In the genomic region with DNA sequence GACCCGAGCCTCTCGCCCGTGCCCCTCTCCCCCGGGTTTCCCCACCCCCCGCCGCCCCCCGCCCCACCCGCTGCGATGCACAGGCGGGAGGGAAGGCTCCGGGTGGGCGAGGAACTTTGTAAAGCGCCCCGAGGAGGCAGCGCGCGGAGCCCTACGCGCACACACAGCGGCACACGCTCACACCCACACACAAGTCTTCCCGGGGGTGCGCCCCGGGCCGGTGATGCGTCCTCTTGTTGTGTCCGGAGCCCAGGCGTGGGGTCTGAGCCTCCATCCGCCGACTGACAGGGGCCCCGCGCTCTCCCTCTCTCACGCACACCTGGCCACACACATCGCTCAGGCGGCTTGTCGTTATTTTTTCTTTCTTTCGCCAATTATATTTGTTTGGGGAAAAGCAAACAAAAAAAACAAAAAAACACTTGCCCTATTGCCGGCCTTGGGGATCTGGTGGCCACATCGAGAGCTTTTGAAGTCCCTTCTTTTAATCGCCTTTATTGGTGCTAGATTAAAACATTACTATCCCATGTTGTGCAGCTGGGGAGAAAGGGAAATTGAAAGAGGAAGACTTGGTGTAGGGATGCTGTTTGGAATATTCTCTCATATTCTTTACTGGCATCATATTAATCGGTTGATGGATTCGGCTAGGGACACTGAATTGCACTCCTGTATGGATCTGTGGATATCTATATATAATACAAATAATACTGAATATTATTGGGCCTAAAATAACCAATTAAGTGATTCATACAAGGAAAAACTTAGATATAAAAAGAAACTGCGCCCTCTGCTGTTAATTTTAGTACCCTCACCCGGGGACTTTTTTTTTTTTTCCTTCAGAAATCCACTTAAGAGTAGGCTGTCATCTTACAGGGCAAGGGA, we compare ENCODE assay signal across 8 cellular contexts. TPM values are rescaled to one million over a fixed set of nuclear protein-coding genes. Genes with fewer than 3 reads are reported as not detected.
DNase-seq lines count a peak whose midpoint lies in the region; ATAC-seq and TF ChIP-seq lines count a peak whose summit lies in the region.

No MANE protein-coding gene starts in this region.

- no peaks in the 10 kb centered on the region for H3K36me3 ChIP-seq in adipocyte (ENCODE audit: control insufficient read depth, insufficient read depth, low read length, severe bottlenecking)
- no peaks in the 10 kb centered on the region for H3K36me3 ChIP-seq in heart right ventricle
- no peaks in the 10 kb centered on the region for H3K36me3 ChIP-seq in parathyroid adenoma (ENCODE audit: control insufficient read depth, insufficient read depth, low read length)

- H3K9ac ChIP-seq in adipocyte (ENCODE audit: low read length) (peak overlapping the region; percentile 80), parathyroid adenoma (no peak overlapping the region)

- H3K4me1 ChIP-seq in adipocyte (ENCODE audit: control insufficient read depth, insufficient read depth, low read length) = peaks cover 26% of the 10 kb centered on the region
- peaks cover 0 to 24% (median 18%) of the 10 kb centered on the region in 9 donors for H3K4me1 ChIP-seq in heart right ventricle
- H3K4me1 ChIP-seq in parathyroid adenoma = no peaks in the 10 kb centered on the region

- H3K27me3 ChIP-seq in adipocyte (replicated peaks; ENCODE audit: control insufficient read depth, insufficient read depth, low read length) (no peaks in the 10 kb centered on the region), heart right ventricle (peaks cover 0 to 96% (median 82%) of the 10 kb centered on the region in 7 donors), parathyroid adenoma (ENCODE audit: control insufficient read depth, insufficient read depth, low read length) (no peaks in the 10 kb centered on the region)

- DNase-seq in stimulated activated CD4-positive, alpha-beta T cell treated with anti-CD3 and anti-CD28 coated beads, Interleukin-2, amount 100 ng/mL, for 24 hours = peak; percentile 17 to 20
- no peak for DNase-seq in stimulated activated CD4-positive, alpha-beta T cell treated with anti-CD3 and anti-CD28 coated beads, Interleukin-4, amount 100 ng/mL, for 24 hours
- DNase-seq in NCI-H748 treated with DMSO at 0.1 percent for 48 hours (lab: John Stamatoyannopoulos, UW) (peak; percentile 46), adipocyte (ENCODE audit: low read depth) (peak; percentile 92), heart right ventricle (peak in 1 of 2 donors; percentile 5)

- H3K9me3 ChIP-seq in adipocyte (ENCODE audit: control insufficient read depth, low read length) (no peaks in the 10 kb centered on the region), heart right ventricle (no peaks in the 10 kb centered on the region), parathyroid adenoma (ENCODE audit: control insufficient read depth, low read length) (no peaks in the 10 kb centered on the region)

- TF ChIP-seq CTCF in heart right ventricle (IDR thresholded peaks at IDR 0.05) (peak; percentile 38 to 78 (median 71)), parathyroid adenoma (IDR thresholded peaks at IDR 0.05) (peak; percentile 55)

- intact Hi-C loops in heart right ventricle (cut with DNase I) = no loop called here

- WGBS in heart right ventricle, 2 donors = 0 to 1% methylated on average over 41 to 44 of the region's 44 CpGs

- no peak overlapping the region for H3K27ac ChIP-seq in heart right ventricle
- H3K27ac ChIP-seq in parathyroid adenoma = no peak overlapping the region

- H3K4me3 ChIP-seq in adipocyte (ENCODE audit: low read length) (peak overlapping the region; percentile 89), heart right ventricle (peak overlapping the region; percentile 21 to 62 (median 51)), parathyroid adenoma (ENCODE audit: low read depth, low read length) (peak overlapping the region; percentile 75)

- no peaks in the 10 kb centered on the region for H3K79me2 ChIP-seq in parathyroid adenoma

- peak overlapping the region; percentile 56 for H2AFZ ChIP-seq in parathyroid adenoma

- peak overlapping the region; percentile 79 for H3K4me2 ChIP-seq in parathyroid adenoma (ENCODE audit: low read length)

- ATAC-seq in HG03159 (IDR thresholded peaks at IDR 0.05; ENCODE audit: unreplicated experiment) = peak; percentile 42
- ATAC-seq in heart right ventricle = peak in 4 of 8 donors; percentile 14 to 50 (median 31)
- ATAC-seq in HG02840 (IDR thresholded peaks at IDR 0.05; ENCODE audit: low FRiP score, unreplicated experiment) = no peak

RNA-seq across cellular contexts. Expression of a gene that starts 0.9 kb away (rescaled TPM):
- under 1 TPM in 1 of 10 donors, not detected in 9; 0.06 TPM for total RNA-seq in heart right ventricle
- polyA plus RNA-seq in heart right ventricle = not detected
